ENCODE assay signal across 8 cellular contexts in the genomic region with DNA sequence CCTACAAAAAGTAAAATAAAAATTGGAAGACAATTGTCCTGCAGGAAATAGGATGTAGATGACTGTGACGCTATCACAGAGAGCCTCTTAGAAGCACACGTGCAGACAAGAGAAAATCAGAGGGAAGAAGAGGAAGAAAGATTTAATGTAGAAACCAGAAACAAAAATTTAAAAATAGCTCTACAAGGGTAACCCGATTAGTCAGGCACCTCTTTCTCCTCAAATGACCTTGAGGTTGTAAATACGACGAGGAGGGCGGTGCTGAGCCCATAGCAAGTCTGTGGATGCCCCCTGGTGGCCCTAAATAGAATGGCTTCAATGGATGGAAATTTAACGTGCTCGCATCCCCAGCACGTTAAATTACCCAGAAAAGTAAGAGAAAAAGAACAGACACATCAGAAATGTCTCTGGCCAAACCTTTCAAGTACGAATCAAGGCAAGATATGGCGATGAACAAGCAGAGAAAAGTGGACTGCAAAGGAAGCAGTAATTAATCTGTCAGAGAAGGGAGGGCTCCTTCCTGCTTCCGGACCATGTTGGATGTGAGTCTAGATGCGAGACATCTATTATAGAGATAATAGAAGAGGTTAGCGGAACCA.
DNase-seq lines count a peak whose midpoint lies in the region; ATAC-seq and TF ChIP-seq lines count a peak whose summit lies in the region.

No MANE protein-coding gene starts in this region.

- H3K9me3 ChIP-seq in BLaER1 treated with 17β-estradiol and CSF1 and Interleukin-3, amounts not matched to agents 10 nM and 100 nM (replicated peaks in 1 of 11): no peaks in the 10 kb centered on the region
- no peaks in the 10 kb centered on the region for H3K9me3 ChIP-seq in OCI-LY1 (ENCODE audit: low read length)
- H3K9me3 ChIP-seq in muscle layer of duodenum (ENCODE audit: control insufficient read depth in 1 of 2, low read length in 2 of 2): no peaks in the 10 kb centered on the region

- H3F3A ChIP-seq in OCI-LY1 (ENCODE audit: insufficient read depth, low read length): no peaks in the 10 kb centered on the region

- H3K4me1 ChIP-seq in BLaER1 treated with 17β-estradiol and CSF1 and Interleukin-3, amounts not matched to agents 10 nM and 100 nM: peaks cover 6 to 15% (median 13%) of the 10 kb centered on the region in 10 experiments; a peak in 18 of 20 replicates
- H3K4me1 ChIP-seq in OCI-LY1 (ENCODE audit: insufficient read depth, low read length, severe bottlenecking) (peaks cover 12% of the 10 kb centered on the region), muscle layer of duodenum (ENCODE audit: control insufficient read depth in 1 of 2, insufficient read depth in 2 of 2, low read length in 2 of 2) (peaks cover 6 to 18% of the 10 kb centered on the region in 2 donors)

- no peak for TF ChIP-seq POLR2A in erythroblast (IDR thresholded peaks at IDR 0.05; ENCODE audit: low read length)

- peak; percentile 96 for TF ChIP-seq CTCF in OCI-LY1 (IDR thresholded peaks at IDR 0.05; ENCODE audit: low read length)

- no peaks in the 10 kb centered on the region for H3K36me3 ChIP-seq in BLaER1 treated with 17β-estradiol and CSF1 and Interleukin-3, amounts not matched to agents 10 nM and 100 nM
- H3K36me3 ChIP-seq in OCI-LY1 (ENCODE audit: insufficient read depth, low read length): no peaks in the 10 kb centered on the region
- peaks cover 4 to 9% of the 10 kb centered on the region in 2 donors for H3K36me3 ChIP-seq in muscle layer of duodenum (ENCODE audit: control insufficient read depth in 1 of 2, insufficient read depth in 2 of 2, low read length in 2 of 2)

- peak overlapping the region; percentile 89 for H2AFZ ChIP-seq in OCI-LY1 (ENCODE audit: low read length)

- no peaks in the 10 kb centered on the region for H4K20me1 ChIP-seq in BLaER1 treated with 17β-estradiol and CSF1 and Interleukin-3, amounts not matched to agents 10 nM and 100 nM
- no peaks in the 10 kb centered on the region for H4K20me1 ChIP-seq in OCI-LY1 (ENCODE audit: insufficient read depth, low read length)

- peak overlapping the region in 5 of 10 experiments; percentile 6 to 54 (median 30); a peak in 6 of 20 replicates for H3K4me3 ChIP-seq in BLaER1 treated with 17β-estradiol and CSF1 and Interleukin-3, amounts not matched to agents 10 nM and 100 nM
- peak overlapping the region; percentile 44 for H3K4me3 ChIP-seq in OCI-LY1 (ENCODE audit: low read depth, low read length, poor library complexity, severe bottlenecking)
- peak overlapping the region; percentile 70 to 79 for H3K4me3 ChIP-seq in muscle layer of duodenum (ENCODE audit: low read depth in 1 of 2, low read length in 2 of 2)

- ATAC-seq in GM19328 (IDR thresholded peaks at IDR 0.05; ENCODE audit: unreplicated experiment): peak; percentile 65

- no peaks in the 10 kb centered on the region for H3K9me2 ChIP-seq in OCI-LY1 (ENCODE audit: low read depth, low read length)

- H3K4me2 ChIP-seq in BLaER1 treated with 17β-estradiol and CSF1 and Interleukin-3, amounts not matched to agents 10 nM and 100 nM: peak overlapping the region; percentile 46 to 75 (median 58)
- H3K4me2 ChIP-seq in OCI-LY1 (ENCODE audit: low read length): peak overlapping the region; percentile 74

- peak overlapping the region; percentile 2 to 79 (median 65); a peak in 20 of 22 replicates for H3K27ac ChIP-seq in BLaER1 treated with 17β-estradiol and CSF1 and Interleukin-3, amounts not matched to agents 10 nM and 100 nM
- H3K27ac ChIP-seq in OCI-LY1 (ENCODE audit: low read depth, low read length, poor library complexity, severe bottlenecking): no peak overlapping the region
- H3K27ac ChIP-seq in muscle layer of duodenum (ENCODE audit: low read length): peak overlapping the region; percentile 91

- DNase-seq in HuH-7.5 (ENCODE audit: low spot score): peak; percentile 70
- peak; percentile 57 for DNase-seq in activated T-cell treated with anti-CD3 and anti-CD28 coated beads for 24 hours (ENCODE audit: low read depth)
- DNase-seq in erythroblast (lab: John Stamatoyannopoulos, UW): peak; percentile 89 to 94
- peak; percentile 38 to 40 for DNase-seq in stimulated activated CD8-positive, alpha-beta memory T cell treated with anti-CD3 and anti-CD28 coated beads, Interleukin-7, amount 100 ng/mL, for 1 hour (ENCODE audit: low read depth in 2 of 2)

- no peaks in the 10 kb centered on the region for H3K27me3 ChIP-seq in BLaER1 treated with 17β-estradiol and CSF1 and Interleukin-3, amounts not matched to agents 10 nM and 100 nM
- H3K27me3 ChIP-seq in OCI-LY1 (ENCODE audit: insufficient read depth, low read length) (0 out of 2 replicates have a peak, but pooled peaks cover 7% of the 10 kb centered on the region), muscle layer of duodenum (ENCODE audit: low read depth, low read length) (no peaks in the 10 kb centered on the region)

- H3K79me2 ChIP-seq in OCI-LY1 (ENCODE audit: insufficient read depth, low read length): no peaks in the 10 kb centered on the region

- peak overlapping the region in 10 of 11 experiments; percentile 41 to 74 (median 62); a peak in 19 of 22 replicates for H3K9ac ChIP-seq in BLaER1 treated with 17β-estradiol and CSF1 and Interleukin-3, amounts not matched to agents 10 nM and 100 nM
- H3K9ac ChIP-seq in OCI-LY1 (ENCODE audit: low read length): peak overlapping the region; percentile 62

Comparison
In these comparisons a context has a peak if more than half of its experiments do, and no peak if none do; other contexts are left out.
1. DNase-seq: peak in every context shown above with its lines; median percentile 92 in erythroblast; 70 in HuH-7.5; 57 in activated T-cell treated with anti-CD3 and anti-CD28 coated beads for 24 hours; 39 in stimulated activated CD8-positive, alpha-beta memory T cell treated with anti-CD3 and anti-CD28 coated beads, Interleukin-7, amount 100 ng/mL, for 1 hour.